ENCODE assay signal across 15 cellular contexts in the genomic region with DNA sequence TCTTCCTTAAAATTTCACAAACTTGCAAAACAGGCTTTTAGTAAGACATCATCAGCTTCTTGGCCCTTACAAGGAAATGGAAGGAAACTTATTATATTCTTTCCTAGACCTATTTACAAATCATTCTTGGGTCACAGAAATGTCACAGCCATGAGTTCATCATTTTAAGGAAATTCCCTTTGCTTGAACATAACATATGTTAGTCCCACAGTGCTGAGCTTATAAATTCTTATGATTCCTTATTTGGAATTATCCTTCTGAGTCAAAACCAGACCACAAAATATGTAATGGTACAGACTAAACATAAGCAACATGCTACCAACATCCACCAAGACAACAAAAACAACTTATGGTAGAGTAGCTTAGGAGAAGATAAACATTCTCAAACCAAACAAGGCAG.
DNase-seq lines count a peak whose midpoint lies in the region; ATAC-seq and TF ChIP-seq lines count a peak whose summit lies in the region.
"Had no signal": no experiment of that assay in that cellular context is flagged by ENCODE, and none has a peak within 500 bp of the region (broad histone marks: within the 10 kb centered on the region; RNA-seq: fewer than 3 reads in every experiment).

No MANE protein-coding gene starts in this region.

- no peaks in the 10 kb centered on the region for H3K79me2 ChIP-seq in MM.1S (ENCODE audit: low read length)

- CTCF ChIA-PET in AG04449 (lab: Yijun Ruan, JAX), result no interaction called here

- no peak for TF ChIP-seq CTCF in AG04449 (IDR thresholded peaks at IDR 0.05; ENCODE audit: insufficient read depth, low read length, missing control alignments)
- TF ChIP-seq CTCF in foreskin keratinocyte (conservative IDR thresholded peaks at IDR 0.05), result no peak
- no peak for TF ChIP-seq CTCF in MM.1S (IDR thresholded peaks at IDR 0.05; ENCODE audit: low read length)

- no peak overlapping the region for H3K4me3 ChIP-seq in AG04449 (ENCODE audit: low read depth, low read length)
- no peak overlapping the region for H3K4me3 ChIP-seq in MM.1S (ENCODE audit: low read length)

- H3K9me3 ChIP-seq in MM.1S (replicated peaks; ENCODE audit: insufficient read depth, low read length), result no peaks in the 10 kb centered on the region

- POLR2A ChIA-PET in AG04449 (lab: Yijun Ruan, JAX), result interaction anchor here (1.1 kb wide), 1 partner anchor 237 kb away, joined by 4 read pairs; the partner anchor contains the start of gene CTSO

- H3K36me3 Mint-ChIP-seq in immature natural killer cell, result no peaks in the 10 kb centered on the region
- H3K36me3 Mint-ChIP-seq: activated naive CD4-positive, alpha-beta T cell treated with anti-CD3 and anti-CD28 coated beads, Interleukin-2, amount 50 U/mL, for 24 hours had no signal

- peaks cover 5% of the 10 kb centered on the region; the same call in 1 of the 2 replicates for H3F3A ChIP-seq in MM.1S (ENCODE audit: insufficient read depth, low read length)

- H3K4me2 ChIP-seq in MM.1S (ENCODE audit: low read depth, low read length), result no peak overlapping the region

- H3K4me1 Mint-ChIP-seq in immature natural killer cell, result no peaks in the 10 kb centered on the region
- H3K4me1 Mint-ChIP-seq: activated naive CD4-positive, alpha-beta T cell treated with anti-CD3 and anti-CD28 coated beads, Interleukin-2, amount 50 U/mL, for 24 hours had no signal

- H3K9me3 Mint-ChIP-seq in immature natural killer cell, result peaks cover 0 to 16% (median 7%) of the 10 kb centered on the region in 6 donors

- DNase-seq in AG04449 (ENCODE audit: low read depth, low spot score) (peak; percentile 75), H4 (ENCODE audit: low spot score) (peak; percentile 30), astrocyte of the hippocampus (ENCODE audit: low read depth, low spot score) (peak; percentile 43), foreskin keratinocyte (peak; percentile 63 to 68), immature natural killer cell (no peak), MM.1S (no peak)
- DNase-seq in activated effector memory CD4-positive, alpha-beta T cell treated with anti-CD3 and anti-CD28 coated beads, Interleukin-2, amount 50 U/mL, for 16 hours, result no peak
- DNase-seq: COR-L47; NCI-H187; NCI-H526 treated with DMSO at 0.1 percent for 48 hours; stimulated activated naive CD4-positive, alpha-beta T cell; T-helper 1 cell had no signal

- H3K4me3 Mint-ChIP-seq in immature natural killer cell, result no peak overlapping the region
- H3K4me3 Mint-ChIP-seq: activated naive CD4-positive, alpha-beta T cell treated with anti-CD3 and anti-CD28 coated beads, Interleukin-2, amount 50 U/mL, for 24 hours had no signal

- H2AFZ ChIP-seq in MM.1S (ENCODE audit: low read length), result no peak overlapping the region

- H3K9me2 ChIP-seq in MM.1S (replicated peaks; ENCODE audit: insufficient read depth, low read length), result no peaks in the 10 kb centered on the region

- H4K20me1 ChIP-seq in MM.1S (ENCODE audit: insufficient read depth, low read length), result no peaks in the 10 kb centered on the region

- H3K9ac ChIP-seq in MM.1S (ENCODE audit: low read length), result no peak overlapping the region

- H3K27ac ChIP-seq in foreskin keratinocyte (no peak overlapping the region), MM.1S (ENCODE audit: low read length) (no peak overlapping the region)

- H3K27me3 ChIP-seq in foreskin keratinocyte (no peaks in the 10 kb centered on the region), MM.1S (replicated peaks; ENCODE audit: insufficient read depth, low read length) (no peaks in the 10 kb centered on the region)

- no peaks in the 10 kb centered on the region for H3K4me1 ChIP-seq in foreskin keratinocyte
- peaks cover 20% of the 10 kb centered on the region for H3K4me1 ChIP-seq in MM.1S (ENCODE audit: low read length)

- peaks cover 0 to 2% (median 0%) of the 10 kb centered on the region in 3 donors for H3K27me3 Mint-ChIP-seq in immature natural killer cell (ENCODE audit: low read depth in 3 of 3)
- H3K27me3 Mint-ChIP-seq: activated naive CD4-positive, alpha-beta T cell treated with anti-CD3 and anti-CD28 coated beads, Interleukin-2, amount 50 U/mL, for 24 hours had no signal

- H3K36me3 ChIP-seq in MM.1S (replicated peaks; ENCODE audit: insufficient read depth, low read length), result no peaks in the 10 kb centered on the region

- H3K27ac Mint-ChIP-seq in immature natural killer cell, result no peak overlapping the region
- H3K27ac Mint-ChIP-seq: activated naive CD4-positive, alpha-beta T cell treated with anti-CD3 and anti-CD28 coated beads, Interleukin-2, amount 50 U/mL, for 24 hours had no signal

- ATAC-seq in foreskin keratinocyte (peak; percentile 60), HG02840 (IDR thresholded peaks at IDR 0.05; ENCODE audit: low FRiP score, unreplicated experiment) (no peak)
- ATAC-seq: activated CD4-positive, CD25-positive, alpha-beta regulatory T cell treated with anti-CD3 and anti-CD28 coated beads, Interleukin-2, amount 50 U/mL, for 24 hours had no signal

Comparison
In these comparisons a context has a peak if more than half of its experiments do, and no peak if none do; other contexts are left out.
1. DNase-seq: peak in AG04449 (single experiment), H4 (single experiment), astrocyte of the hippocampus (single experiment) and foreskin keratinocyte (2 of 2); none in immature natural killer cell (0 of 3), activated effector memory CD4-positive, alpha-beta T cell treated with anti-CD3 and anti-CD28 coated beads, Interleukin-2, amount 50 U/mL, for 16 hours (single experiment) and MM.1S (single experiment).